In the genomic region with DNA sequence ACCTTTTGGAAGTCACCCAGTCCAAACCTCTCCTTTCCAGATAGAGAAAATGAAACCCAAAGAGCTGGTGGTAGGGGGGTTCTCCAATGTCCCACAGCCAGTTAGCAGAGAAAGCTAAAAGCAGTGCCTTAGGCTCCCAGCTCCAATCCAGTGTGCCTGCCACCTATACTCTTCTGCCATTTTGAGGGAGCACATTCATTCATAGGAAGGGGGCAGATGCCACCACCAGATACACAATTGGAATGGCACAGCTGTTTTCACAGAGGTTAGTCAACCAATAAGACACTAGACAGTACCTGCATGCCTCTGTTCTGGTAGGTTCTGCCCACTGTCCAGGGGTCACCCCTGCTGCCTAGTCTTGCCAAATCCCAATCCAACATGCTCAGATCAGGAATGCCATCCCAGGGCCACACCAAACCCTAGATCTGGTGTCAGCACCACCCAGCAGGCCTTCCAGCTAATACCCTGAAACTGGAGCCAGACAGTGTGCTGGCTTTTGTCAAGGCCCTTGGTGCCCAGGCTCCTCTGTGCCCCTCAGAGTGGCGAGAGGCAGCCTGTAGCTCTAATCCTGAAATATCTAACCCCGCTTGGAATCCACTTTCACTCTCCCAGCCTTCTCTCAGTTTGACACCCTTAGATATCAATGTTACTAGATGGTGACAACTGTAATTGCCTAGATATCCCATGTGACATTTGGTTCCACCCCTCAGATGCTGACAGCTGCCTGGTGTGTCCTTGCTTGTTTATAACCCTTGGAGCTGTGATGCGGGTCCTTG, we compare ENCODE assay signal across 1 cellular context.
A peak's percentile ranks its signal among the peaks of the same experiment; 100 is the strongest.
TF ChIP-seq lines count a peak whose summit lies in the region.

No MANE protein-coding gene starts in this region.

TF ChIP-seq in K562, 482 proteins besides CTCF, POLR2A, EP300 and RAD21 (continued from another document and continues in another):
- TF ChIP-seq MGA (IDR thresholded peaks at IDR 0.05) (no peak), CREB3 (tag; conservative IDR thresholded peaks at IDR 0.05; ENCODE audit: low read depth) (peak; percentile 50; the same call in 1 of the 2 replicates), CCAR2 (IDR thresholded peaks at IDR 0.05; ENCODE audit: low read depth, low read length) (no peak), KDM1A (IDR thresholded peaks at IDR 0.05) (no peak), ZC3H11A (IDR thresholded peaks at IDR 0.05; ENCODE audit: low read depth, low read length) (no peak), ZNF311 (CRISPR knock-in tag; IDR thresholded peaks at IDR 0.05) (no peak), SMAD4 (CRISPR knock-in tag; conservative IDR thresholded peaks at IDR 0.05) (peak; percentile 47), EHMT2 (IDR thresholded peaks at IDR 0.05) (no peak), XRCC4 (IDR thresholded peaks at IDR 0.05; ENCODE audit: extremely low read depth, insufficient read depth, insufficient read length) (no peak), L3MBTL2 (IDR thresholded peaks at IDR 0.05) (peak; percentile 36; the same call in 1 of the 2 replicates), PKNOX1 (IDR thresholded peaks at IDR 0.05) (peak; percentile 56; the same call in 1 of the 2 replicates), ZNF239 (CRISPR knock-in tag; IDR thresholded peaks at IDR 0.05) (peak; percentile 51; the same call in 1 of the 2 replicates), CREM (IDR thresholded peaks at IDR 0.05; ENCODE audit: low read depth) (0 out of 2 replicates have a peak, but pooled peaks have one; percentile 7), PYGO2 (tag; IDR thresholded peaks at IDR 0.05) (0 out of 2 replicates have a peak, but pooled peaks have one; percentile 18)
- TF ChIP-seq, protein P1, sequence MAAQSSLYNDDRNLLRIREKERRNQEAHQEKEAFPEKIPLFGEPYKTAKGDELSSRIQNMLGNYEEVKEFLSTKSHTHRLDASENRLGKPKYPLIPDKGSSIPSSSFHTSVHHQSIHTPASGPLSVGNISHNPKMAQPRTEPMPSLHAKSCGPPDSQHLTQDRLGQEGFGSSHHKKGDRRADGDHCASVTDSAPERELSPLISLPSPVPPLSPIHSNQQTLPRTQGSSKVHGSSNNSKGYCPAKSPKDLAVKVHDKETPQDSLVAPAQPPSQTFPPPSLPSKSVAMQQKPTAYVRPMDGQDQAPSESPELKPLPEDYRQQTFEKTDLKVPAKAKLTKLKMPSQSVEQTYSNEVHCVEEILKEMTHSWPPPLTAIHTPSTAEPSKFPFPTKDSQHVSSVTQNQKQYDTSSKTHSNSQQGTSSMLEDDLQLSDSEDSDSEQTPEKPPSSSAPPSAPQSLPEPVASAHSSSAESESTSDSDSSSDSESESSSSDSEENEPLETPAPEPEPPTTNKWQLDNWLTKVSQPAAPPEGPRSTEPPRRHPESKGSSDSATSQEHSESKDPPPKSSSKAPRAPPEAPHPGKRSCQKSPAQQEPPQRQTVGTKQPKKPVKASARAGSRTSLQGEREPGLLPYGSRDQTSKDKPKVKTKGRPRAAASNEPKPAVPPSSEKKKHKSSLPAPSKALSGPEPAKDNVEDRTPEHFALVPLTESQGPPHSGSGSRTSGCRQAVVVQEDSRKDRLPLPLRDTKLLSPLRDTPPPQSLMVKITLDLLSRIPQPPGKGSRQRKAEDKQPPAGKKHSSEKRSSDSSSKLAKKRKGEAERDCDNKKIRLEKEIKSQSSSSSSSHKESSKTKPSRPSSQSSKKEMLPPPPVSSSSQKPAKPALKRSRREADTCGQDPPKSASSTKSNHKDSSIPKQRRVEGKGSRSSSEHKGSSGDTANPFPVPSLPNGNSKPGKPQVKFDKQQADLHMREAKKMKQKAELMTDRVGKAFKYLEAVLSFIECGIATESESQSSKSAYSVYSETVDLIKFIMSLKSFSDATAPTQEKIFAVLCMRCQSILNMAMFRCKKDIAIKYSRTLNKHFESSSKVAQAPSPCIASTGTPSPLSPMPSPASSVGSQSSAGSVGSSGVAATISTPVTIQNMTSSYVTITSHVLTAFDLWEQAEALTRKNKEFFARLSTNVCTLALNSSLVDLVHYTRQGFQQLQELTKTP (IDR thresholded peaks at IDR 0.05; ENCODE audit: low read depth in 1 of 2, partially characterized antibody in 2 of 2), result peak in 1 of 2 experiments; percentile 5
- TF ChIP-seq, protein P2, sequence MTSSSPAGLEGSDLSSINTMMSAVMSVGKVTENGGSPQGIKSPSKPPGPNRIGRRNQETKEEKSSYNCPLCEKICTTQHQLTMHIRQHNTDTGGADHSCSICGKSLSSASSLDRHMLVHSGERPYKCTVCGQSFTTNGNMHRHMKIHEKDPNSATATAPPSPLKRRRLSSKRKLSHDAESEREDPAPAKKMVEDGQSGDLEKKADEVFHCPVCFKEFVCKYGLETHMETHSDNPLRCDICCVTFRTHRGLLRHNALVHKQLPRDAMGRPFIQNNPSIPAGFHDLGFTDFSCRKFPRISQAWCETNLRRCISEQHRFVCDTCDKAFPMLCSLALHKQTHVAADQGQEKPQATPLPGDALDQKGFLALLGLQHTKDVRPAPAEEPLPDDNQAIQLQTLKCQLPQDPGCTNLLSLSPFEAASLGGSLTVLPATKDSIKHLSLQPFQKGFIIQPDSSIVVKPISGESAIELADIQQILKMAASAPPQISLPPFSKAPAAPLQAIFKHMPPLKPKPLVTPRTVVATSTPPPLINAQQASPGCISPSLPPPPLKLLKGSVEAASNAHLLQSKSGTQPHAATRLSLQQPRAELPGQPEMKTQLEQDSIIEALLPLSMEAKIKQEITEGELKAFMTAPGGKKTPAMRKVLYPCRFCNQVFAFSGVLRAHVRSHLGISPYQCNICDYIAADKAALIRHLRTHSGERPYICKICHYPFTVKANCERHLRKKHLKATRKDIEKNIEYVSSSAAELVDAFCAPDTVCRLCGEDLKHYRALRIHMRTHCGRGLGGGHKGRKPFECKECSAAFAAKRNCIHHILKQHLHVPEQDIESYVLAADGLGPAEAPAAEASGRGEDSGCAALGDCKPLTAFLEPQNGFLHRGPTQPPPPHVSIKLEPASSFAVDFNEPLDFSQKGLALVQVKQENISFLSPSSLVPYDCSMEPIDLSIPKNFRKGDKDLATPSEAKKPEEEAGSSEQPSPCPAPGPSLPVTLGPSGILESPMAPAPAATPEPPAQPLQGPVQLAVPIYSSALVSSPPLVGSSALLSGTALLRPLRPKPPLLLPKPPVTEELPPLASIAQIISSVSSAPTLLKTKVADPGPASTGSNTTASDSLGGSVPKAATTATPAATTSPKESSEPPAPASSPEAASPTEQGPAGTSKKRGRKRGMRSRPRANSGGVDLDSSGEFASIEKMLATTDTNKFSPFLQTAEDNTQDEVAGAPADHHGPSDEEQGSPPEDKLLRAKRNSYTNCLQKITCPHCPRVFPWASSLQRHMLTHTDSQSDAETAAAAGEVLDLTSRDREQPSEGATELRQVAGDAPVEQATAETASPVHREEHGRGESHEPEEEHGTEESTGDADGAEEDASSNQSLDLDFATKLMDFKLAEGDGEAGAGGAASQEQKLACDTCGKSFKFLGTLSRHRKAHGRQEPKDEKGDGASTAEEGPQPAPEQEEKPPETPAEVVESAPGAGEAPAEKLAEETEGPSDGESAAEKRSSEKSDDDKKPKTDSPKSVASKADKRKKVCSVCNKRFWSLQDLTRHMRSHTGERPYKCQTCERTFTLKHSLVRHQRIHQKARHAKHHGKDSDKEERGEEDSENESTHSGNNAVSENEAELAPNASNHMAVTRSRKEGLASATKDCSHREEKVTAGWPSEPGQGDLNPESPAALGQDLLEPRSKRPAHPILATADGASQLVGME (CRISPR knock-in tag; IDR thresholded peaks at IDR 0.05), result 0 out of 2 replicates have a peak, but pooled peaks have one; percentile 37
- TF ChIP-seq, protein P3, sequence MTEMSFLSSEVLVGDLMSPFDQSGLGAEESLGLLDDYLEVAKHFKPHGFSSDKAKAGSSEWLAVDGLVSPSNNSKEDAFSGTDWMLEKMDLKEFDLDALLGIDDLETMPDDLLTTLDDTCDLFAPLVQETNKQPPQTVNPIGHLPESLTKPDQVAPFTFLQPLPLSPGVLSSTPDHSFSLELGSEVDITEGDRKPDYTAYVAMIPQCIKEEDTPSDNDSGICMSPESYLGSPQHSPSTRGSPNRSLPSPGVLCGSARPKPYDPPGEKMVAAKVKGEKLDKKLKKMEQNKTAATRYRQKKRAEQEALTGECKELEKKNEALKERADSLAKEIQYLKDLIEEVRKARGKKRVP (CRISPR knock-in tag; IDR thresholded peaks at IDR 0.05), result peak; percentile 53; the same call in 1 of the 2 replicates
